In the genomic region with DNA sequence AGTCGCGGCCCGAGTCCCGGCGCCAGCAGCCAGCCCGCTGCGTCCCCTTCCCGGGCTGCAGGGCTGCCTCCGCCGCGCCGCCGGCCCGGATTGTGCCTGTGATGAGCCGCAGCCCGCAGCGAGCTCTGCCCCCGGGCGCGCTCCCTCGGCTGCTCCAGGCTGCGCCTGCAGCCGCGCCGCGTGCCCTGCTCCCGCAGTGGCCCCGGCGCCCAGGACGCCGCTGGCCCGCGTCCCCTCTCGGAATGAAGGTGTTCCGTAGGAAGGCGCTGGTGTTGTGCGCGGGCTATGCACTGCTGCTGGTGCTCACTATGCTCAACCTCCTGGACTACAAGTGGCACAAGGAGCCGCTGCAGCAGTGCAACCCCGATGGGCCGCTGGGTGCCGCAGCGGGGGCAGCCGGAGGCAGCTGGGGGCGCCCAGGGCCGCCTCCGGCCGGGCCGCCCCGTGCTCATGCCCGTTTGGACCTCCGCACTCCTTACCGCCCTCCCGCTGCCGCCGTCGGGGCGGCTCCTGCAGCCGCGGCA, we compare ENCODE assay signal across 8 cellular contexts. TPM values are rescaled to one million over a fixed set of nuclear protein-coding genes. Genes with fewer than 3 reads are reported as not detected.
DNase-seq lines count a peak whose midpoint lies in the region; ATAC-seq and TF ChIP-seq lines count a peak whose summit lies in the region.
"Had no signal": no experiment of that assay in that cellular context is flagged by ENCODE, and none has a peak within 500 bp of the region (broad histone marks: within the 10 kb centered on the region; RNA-seq: fewer than 3 reads in every experiment).

No MANE protein-coding gene starts in this region.

- intact Hi-C loops in Panc1 (cut with micrococcal nuclease; ENCODE audit: unreplicated experiment) = no loop called here

- peaks cover 5% of the 10 kb centered on the region for H3K4me1 ChIP-seq in Panc1 (ENCODE audit: control insufficient read depth, insufficient read depth, low read length)

- in situ Hi-C loops in GM13977 (cut with MboI; ENCODE audit: low pct_unique_long_range_greater_than_20kb, low sequenced_read_pairs, unreplicated experiment) = loop anchor here (10.0 kb wide), 1 partner anchor 524 kb away; no protein-coding TSS in a partner anchor
- in situ Hi-C loops in Panc1 (cut with HindIII; ENCODE audit: low pct_unique_long_range_greater_than_20kb, low sequenced_read_pairs) = no loop called here

- peak overlapping the region in 1 of 2 experiments; percentile 54; a peak in 3 of 4 replicates for H3K4me3 ChIP-seq in Panc1 (ENCODE audit: low read depth in 2 of 2, low read length in 2 of 2)

- no TSS peak for BruUV-seq in Panc1 (replicated peaks; lab: Mats Ljungman, UMichigan)

- H3K36me3 ChIP-seq in Panc1 (ENCODE audit: control insufficient read depth, insufficient read depth, low read length) = no peaks in the 10 kb centered on the region

- ATAC-seq in HG02571 (IDR thresholded peaks at IDR 0.05; ENCODE audit: unreplicated experiment) (peak; percentile 18), Panc1 (peak; percentile 21)

- TF ChIP-seq CTCF in GM13977 (IDR thresholded peaks at IDR 0.05; ENCODE audit: extremely low read depth, insufficient read depth, missing control alignments) (peak; percentile 50), Panc1 (IDR thresholded peaks at IDR 0.05) (no peak)

- CTCF ChIA-PET in Panc1 (lab: Charles Lee) = no interaction called here

- H3K9me3 ChIP-seq in Panc1 (ENCODE audit: control insufficient read depth, insufficient read depth, low read depth, low read length) = no peaks in the 10 kb centered on the region

- no peak overlapping the region for H3K27ac ChIP-seq in Panc1 (ENCODE audit: low read length)
- H3K27ac ChIP-seq: epithelial cell of prostate had no signal

- POLR2A ChIA-PET in Panc1 (lab: Charles Lee) = no interaction called here

- DNase-seq in GM13977 (ENCODE audit: low spot score) = peak; percentile 69
- no peak for DNase-seq in Panc1 (ENCODE audit: low read depth, low spot score)
- peak; percentile 42 for DNase-seq in amniotic epithelial cell (ENCODE audit: low read depth)
- DNase-seq in iris pigment epithelial cell (ENCODE audit: low read depth) = peak; percentile 53
- DNase-seq in stimulated activated CD4-positive, alpha-beta T cell treated with anti-CD3 and anti-CD28 coated beads, Interleukin-4, amount 100 ng/mL, for 1 hour = peak; percentile 48
- no peak for DNase-seq in NCI-H2196 treated with DMSO at 0.1 percent for 48 hours (lab: John Stamatoyannopoulos, UW; ENCODE audit: unreplicated experiment)

- H3K27me3 ChIP-seq in Panc1 (ENCODE audit: control insufficient read depth, insufficient read depth, low read length) = peaks cover 44% of the 10 kb centered on the region

RNA-seq across cellular contexts. Expression of gene CHST2, which starts 1.2 kb away (rescaled TPM):
- total RNA-seq in Panc1 (2021; ENCODE audit: unreplicated experiment) = 0.26 TPM
- polyA plus RNA-seq in Panc1 (2012; ENCODE audit: insufficient read length) = 0.12 TPM

Comparison
In these comparisons a context has a peak if more than half of its experiments do, and no peak if none do; other contexts are left out.
1. DNase-seq: peak in GM13977 (single experiment), amniotic epithelial cell (single experiment), iris pigment epithelial cell (single experiment) and stimulated activated CD4-positive, alpha-beta T cell treated with anti-CD3 and anti-CD28 coated beads, Interleukin-4, amount 100 ng/mL, for 1 hour (single experiment); none in Panc1 (single experiment) and NCI-H2196 treated with DMSO at 0.1 percent for 48 hours (single experiment).